In the genomic region with DNA sequence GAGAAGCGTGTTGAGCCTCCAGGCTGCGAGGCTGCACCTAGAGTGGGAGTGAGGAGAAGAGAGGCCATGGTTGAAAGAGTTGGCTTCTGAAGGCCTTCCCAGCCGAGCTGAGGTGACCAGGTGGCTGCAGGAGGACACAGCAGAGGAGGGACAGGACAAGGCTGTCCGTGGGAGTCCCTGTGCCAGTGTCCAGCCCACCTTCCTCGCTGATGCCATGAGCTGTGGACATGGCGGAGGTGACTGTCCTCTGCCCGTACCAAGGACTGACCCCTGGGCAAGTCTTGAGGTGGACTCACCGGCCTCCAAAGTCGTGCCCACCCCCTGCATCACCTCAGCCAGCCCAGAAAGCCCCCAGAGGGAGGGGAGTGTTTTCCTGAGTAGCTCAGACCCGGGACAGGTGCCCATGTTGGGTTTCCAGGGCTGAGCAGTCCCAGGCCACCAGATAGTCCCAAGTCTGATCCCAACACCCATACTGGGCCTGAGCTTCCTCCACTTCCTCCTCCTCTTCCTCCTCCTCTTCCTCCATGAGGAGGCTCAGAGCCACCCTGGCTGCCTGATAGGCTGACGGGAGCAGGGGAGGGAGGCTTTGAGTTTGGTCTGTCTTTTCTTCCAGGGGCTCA, we compare ENCODE assay signal across 22 cellular contexts. TPM values are rescaled to one million over a fixed set of nuclear protein-coding genes. Genes with fewer than 3 reads are reported as not detected.
DNase-seq lines count a peak whose midpoint lies in the region; ATAC-seq and TF ChIP-seq lines count a peak whose summit lies in the region.
"Had no signal": no experiment of that assay in that cellular context is flagged by ENCODE, and none has a peak within 500 bp of the region (broad histone marks: within the 10 kb centered on the region; RNA-seq: fewer than 3 reads in every experiment).

No MANE protein-coding gene starts in this region.

- TF ChIP-seq RAD21 in IMR-90 (IDR thresholded peaks at IDR 0.05; ENCODE audit: low read length) = no peak

- H3K18ac ChIP-seq in IMR-90 (ENCODE audit: low read depth, low read length) = no peak overlapping the region

- H3K14ac ChIP-seq in IMR-90 (replicated peaks; ENCODE audit: low read depth, low read length) = no peak overlapping the region

- peaks cover 5% of the 10 kb centered on the region for H3K9me1 ChIP-seq in IMR-90 (ENCODE audit: insufficient read depth, low read length)

- H3K9me3 ChIP-seq in IMR-90 (ENCODE audit: control insufficient read depth, insufficient read depth, low read length) = no peaks in the 10 kb centered on the region
- H3K9me3 ChIP-seq: MG63, SK-N-SH, stomach, tibial artery had no signal

- peak overlapping the region; percentile 50; the same call in 1 of the 3 replicates for H2BK15ac ChIP-seq in IMR-90 (ENCODE audit: low read depth, low read length)

- no peak overlapping the region; the same call in 1 of the 2 replicates for H3K4ac ChIP-seq in IMR-90 (ENCODE audit: low read depth, low read length)

- H4K8ac ChIP-seq in IMR-90 (ENCODE audit: low read depth in 2 of 2, low read length in 2 of 2) = no peak overlapping the region

- no peak overlapping the region for H3K23ac ChIP-seq in IMR-90 (ENCODE audit: low read depth, low read length)

- no peaks in the 10 kb centered on the region for H3K36me3 ChIP-seq in IMR-90 (ENCODE audit: control insufficient read depth, insufficient read depth, low read length)
- H3K36me3 ChIP-seq: MG63, stomach, tibial artery had no signal

- H2BK20ac ChIP-seq in IMR-90 (ENCODE audit: low read depth, low read length) = no peak overlapping the region

- no peak overlapping the region for H2AK9ac ChIP-seq in IMR-90 (replicated peaks; ENCODE audit: low read depth, low read length, poor library complexity)

- CTCF ChIA-PET in IMR-90 (lab: Yijun Ruan, JAX) = no interaction called here

- H4K91ac ChIP-seq in IMR-90 (ENCODE audit: insufficient read depth, low read depth, low read length) = no peak overlapping the region

- H4K20me1 ChIP-seq in IMR-90 (ENCODE audit: insufficient read depth, low read length) = no peaks in the 10 kb centered on the region

- ATAC-seq in IMR-90 (ENCODE audit: low read depth) = no peak
- no peak for ATAC-seq in effector memory CD8-positive, alpha-beta T cell (replicated peaks)
- ATAC-seq: CD8-positive, alpha-beta T cell; GM23338 had no signal

- BruUV-seq in IMR-90 (replicated peaks; lab: Mats Ljungman, UMichigan) = no TSS peak

- no peak overlapping the region for H3K4me2 ChIP-seq in IMR-90 (ENCODE audit: low read depth, low read length)
- H3K4me2 ChIP-seq: GM23338, SK-N-SH had no signal

- H3K56ac ChIP-seq in IMR-90 (ENCODE audit: extremely low read depth, insufficient read depth, low read length) = no peak overlapping the region

- no peak for TF ChIP-seq POLR2A in IMR-90 (IDR thresholded peaks at IDR 0.05; ENCODE audit: low read depth, low read length)

- H3K79me1 ChIP-seq in IMR-90 (ENCODE audit: low read depth in 1 of 2, low read length in 2 of 2) = no peaks in the 10 kb centered on the region

- H3K9ac ChIP-seq in IMR-90 (ENCODE audit: low read depth, low read length) = no peak overlapping the region
- H3K9ac ChIP-seq: SK-N-SH had no signal

- POLR2A ChIA-PET in IMR-90 (lab: Charles Lee; ENCODE audit: unreplicated experiment) = no interaction called here

- no peaks in the 10 kb centered on the region for H3K36me3 Mint-ChIP-seq in T-helper 1 cell treated with Interleukin-12 subunit alpha and Interleukin-12 subunit beta and Interleukin-4 antibody, amounts not matched to agents 30 μg/mL and 1 μg/mL, for 36 hours (ENCODE audit: low read depth)
- peaks cover 14% of the 10 kb centered on the region for H3K36me3 Mint-ChIP-seq in effector memory CD8-positive, alpha-beta T cell (ENCODE audit: insufficient read depth)
- H3K36me3 Mint-ChIP-seq: activated naive CD8-positive, alpha-beta T cell; CD8-positive, alpha-beta T cell had no signal

- no peak for TF ChIP-seq CTCF in IMR-90 (conservative IDR thresholded peaks at IDR 0.05; ENCODE audit: low read depth, low read length)

- H3K27ac Mint-ChIP-seq in T-helper 1 cell treated with Interleukin-12 subunit alpha and Interleukin-12 subunit beta and Interleukin-4 antibody, amounts not matched to agents 30 μg/mL and 1 μg/mL, for 36 hours = peak overlapping the region; percentile 31
- H3K27ac Mint-ChIP-seq in effector memory CD8-positive, alpha-beta T cell = peak overlapping the region; percentile 91 to 93
- H3K27ac Mint-ChIP-seq: activated naive CD8-positive, alpha-beta T cell; GM23338 had no signal

- WGBS in IMR-90 (ENCODE audit: extremely low coverage in 2 of 2, insufficient read length in 1 of 2), 2 experiments = 85% methylated on average over 5 of the region's 11 CpGs; no CpG with 5 or more reads in 1 of the 2 experiments

- H3K27me3 ChIP-seq in IMR-90 (ENCODE audit: control insufficient read depth, insufficient read depth, low read length) = no peaks in the 10 kb centered on the region
- H3K27me3 ChIP-seq: MG63, stomach, tibial artery had no signal

- intact Hi-C loops in IMR-90 (cut with micrococcal nuclease) (no loop called here), posterior vena cava (cut with DNase I) (no loop called here)

- peak overlapping the region; percentile 23; the same call in 1 of the 2 replicates for H2AK5ac ChIP-seq in IMR-90 (ENCODE audit: low read depth, low read length)

- no peak overlapping the region for H3K4me3 Mint-ChIP-seq in T-helper 1 cell treated with Interleukin-12 subunit alpha and Interleukin-12 subunit beta and Interleukin-4 antibody, amounts not matched to agents 30 μg/mL and 1 μg/mL, for 36 hours
- peak overlapping the region; percentile 72 to 76 for H3K4me3 Mint-ChIP-seq in effector memory CD8-positive, alpha-beta T cell
- H3K4me3 Mint-ChIP-seq: activated naive CD8-positive, alpha-beta T cell; GM23338; naive B cell had no signal

- no peak overlapping the region for H2BK120ac ChIP-seq in IMR-90 (ENCODE audit: low read depth, low read length)

- in situ Hi-C loops in IMR-90 (cut with MboI; ENCODE audit: low sequenced_read_pairs) = no loop called here

- no peak for DNase-seq in T-helper 1 cell
- no peak for DNase-seq in IMR-90
- DNase-seq in effector memory CD8-positive, alpha-beta T cell = no peak
- DNase-seq in posterior vena cava (ENCODE audit: low spot score) = peak; percentile 62
- DNase-seq in NCI-H1694 (lab: John Stamatoyannopoulos, UW) = no peak
- no peak for DNase-seq in DMS53 (lab: John Stamatoyannopoulos, UW)
- no peak for DNase-seq in COLO829 (ENCODE audit: low spot score)
- DNase-seq: CD8-positive, alpha-beta T cell; GDM1; mesendoderm; MG63; naive B cell; NCI-H2081 treated with DMSO at 0.1 percent for 48 hours; NCI-H446; OCI-M1; SK-N-SH; stomach had no signal

- peaks cover 22% of the 10 kb centered on the region for H3K4me1 Mint-ChIP-seq in T-helper 1 cell treated with Interleukin-12 subunit alpha and Interleukin-12 subunit beta and Interleukin-4 antibody, amounts not matched to agents 30 μg/mL and 1 μg/mL, for 36 hours (ENCODE audit: low read depth)
- peaks cover 29 to 37% of the 10 kb centered on the region in 2 donors for H3K4me1 Mint-ChIP-seq in effector memory CD8-positive, alpha-beta T cell (ENCODE audit: low read depth in 2 of 2)
- H3K4me1 Mint-ChIP-seq: GM23338, naive B cell had no signal

- peak overlapping the region; percentile 5 for H2AFZ ChIP-seq in IMR-90 (replicated peaks; ENCODE audit: low read length, poor library complexity)
- H2AFZ ChIP-seq: GM23338 had no signal

- H3K27ac ChIP-seq in IMR-90 (ENCODE audit: insufficient read depth, low read length) = no peak overlapping the region
- H3K27ac ChIP-seq: 22Rv1, stomach, tibial artery had no signal

- dilution Hi-C loops in IMR-90 (cut with HindIII; ENCODE audit: low sequenced_read_pairs, unreplicated experiment) = no loop called here

- H3K9me3 Mint-ChIP-seq in T-helper 1 cell treated with Interleukin-12 subunit alpha and Interleukin-12 subunit beta and Interleukin-4 antibody, amounts not matched to agents 30 μg/mL and 1 μg/mL, for 36 hours = no peaks in the 10 kb centered on the region
- H3K9me3 Mint-ChIP-seq in effector memory CD8-positive, alpha-beta T cell = no peaks in the 10 kb centered on the region
- H3K9me3 Mint-ChIP-seq: CD8-positive, alpha-beta T cell; GM23338; naive B cell had no signal

- H3K4me1 ChIP-seq in IMR-90 (ENCODE audit: control insufficient read depth, insufficient read depth, low read length) = peaks cover 6% of the 10 kb centered on the region

- no peak overlapping the region for H3K4me3 ChIP-seq in IMR-90 (ENCODE audit: insufficient read depth, low read depth, low read length)
- H3K4me3 ChIP-seq: GM23338, MG63, stomach, tibial artery had no signal

- H2BK5ac ChIP-seq in IMR-90 (ENCODE audit: low read depth, low read length, poor library complexity, severe bottlenecking) = no peak overlapping the region

- H3K27me3 Mint-ChIP-seq in T-helper 1 cell treated with Interleukin-12 subunit alpha and Interleukin-12 subunit beta and Interleukin-4 antibody, amounts not matched to agents 30 μg/mL and 1 μg/mL, for 36 hours (ENCODE audit: low read depth) = no peaks in the 10 kb centered on the region
- no peaks in the 10 kb centered on the region for H3K27me3 Mint-ChIP-seq in effector memory CD8-positive, alpha-beta T cell
- H3K27me3 Mint-ChIP-seq: activated naive CD8-positive, alpha-beta T cell had no signal

- no peak overlapping the region for H4K5ac ChIP-seq in IMR-90 (ENCODE audit: low read depth, low read length)

TF ChIP-seq in IMR-90, 13 proteins besides CTCF, POLR2A, EP300 and RAD21 (continues in another document):
- no peak for TF ChIP-seq MAFK (IDR thresholded peaks at IDR 0.05; ENCODE audit: low read depth, low read length)
- no peak for TF ChIP-seq RCOR1 (IDR thresholded peaks at IDR 0.05; ENCODE audit: insufficient replicate concordance, low read length)
- TF ChIP-seq CEBPB (IDR thresholded peaks at IDR 0.05; ENCODE audit: low read depth, low read length) = no peak
- no peak for TF ChIP-seq FOS (IDR thresholded peaks at IDR 0.05; ENCODE audit: low read depth, low read length)
- TF ChIP-seq RFX5 (IDR thresholded peaks at IDR 0.05; ENCODE audit: low read depth, low read length) = no peak
- TF ChIP-seq, protein P1, sequence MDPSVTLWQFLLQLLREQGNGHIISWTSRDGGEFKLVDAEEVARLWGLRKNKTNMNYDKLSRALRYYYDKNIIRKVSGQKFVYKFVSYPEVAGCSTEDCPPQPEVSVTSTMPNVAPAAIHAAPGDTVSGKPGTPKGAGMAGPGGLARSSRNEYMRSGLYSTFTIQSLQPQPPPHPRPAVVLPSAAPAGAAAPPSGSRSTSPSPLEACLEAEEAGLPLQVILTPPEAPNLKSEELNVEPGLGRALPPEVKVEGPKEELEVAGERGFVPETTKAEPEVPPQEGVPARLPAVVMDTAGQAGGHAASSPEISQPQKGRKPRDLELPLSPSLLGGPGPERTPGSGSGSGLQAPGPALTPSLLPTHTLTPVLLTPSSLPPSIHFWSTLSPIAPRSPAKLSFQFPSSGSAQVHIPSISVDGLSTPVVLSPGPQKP (IDR thresholded peaks at IDR 0.05; ENCODE audit: borderline replicate concordance, low read depth, low read length) = no peak
- TF ChIP-seq SMC3 (IDR thresholded peaks at IDR 0.05; ENCODE audit: low read depth, low read length) = no peak

RNA-seq across cellular contexts. Expression of a gene that starts 43.0 kb away (rescaled TPM):
- 31.4 and 32.2 TPM in 2 replicates for total RNA-seq in IMR-90 (2012; rRNA removed)
- 46.3 and 51.1 TPM in 2 replicates for polyA plus RNA-seq in IMR-90 (2012; rRNA removed)
- 52.1 and 52.3 TPM in 2 replicates for polyA plus RNA-seq in IMR-90 (2012; cell fraction: cytosol; rRNA removed)
- 91.1 and 119 TPM in 2 replicates for polyA plus RNA-seq in IMR-90 (2012; cell fraction: nucleus; rRNA removed; ENCODE audit: low replicate concordance)
- total RNA-seq in posterior vena cava = 100 to 1,000 TPM; 105 to 141 TPM
